In the genomic region with DNA sequence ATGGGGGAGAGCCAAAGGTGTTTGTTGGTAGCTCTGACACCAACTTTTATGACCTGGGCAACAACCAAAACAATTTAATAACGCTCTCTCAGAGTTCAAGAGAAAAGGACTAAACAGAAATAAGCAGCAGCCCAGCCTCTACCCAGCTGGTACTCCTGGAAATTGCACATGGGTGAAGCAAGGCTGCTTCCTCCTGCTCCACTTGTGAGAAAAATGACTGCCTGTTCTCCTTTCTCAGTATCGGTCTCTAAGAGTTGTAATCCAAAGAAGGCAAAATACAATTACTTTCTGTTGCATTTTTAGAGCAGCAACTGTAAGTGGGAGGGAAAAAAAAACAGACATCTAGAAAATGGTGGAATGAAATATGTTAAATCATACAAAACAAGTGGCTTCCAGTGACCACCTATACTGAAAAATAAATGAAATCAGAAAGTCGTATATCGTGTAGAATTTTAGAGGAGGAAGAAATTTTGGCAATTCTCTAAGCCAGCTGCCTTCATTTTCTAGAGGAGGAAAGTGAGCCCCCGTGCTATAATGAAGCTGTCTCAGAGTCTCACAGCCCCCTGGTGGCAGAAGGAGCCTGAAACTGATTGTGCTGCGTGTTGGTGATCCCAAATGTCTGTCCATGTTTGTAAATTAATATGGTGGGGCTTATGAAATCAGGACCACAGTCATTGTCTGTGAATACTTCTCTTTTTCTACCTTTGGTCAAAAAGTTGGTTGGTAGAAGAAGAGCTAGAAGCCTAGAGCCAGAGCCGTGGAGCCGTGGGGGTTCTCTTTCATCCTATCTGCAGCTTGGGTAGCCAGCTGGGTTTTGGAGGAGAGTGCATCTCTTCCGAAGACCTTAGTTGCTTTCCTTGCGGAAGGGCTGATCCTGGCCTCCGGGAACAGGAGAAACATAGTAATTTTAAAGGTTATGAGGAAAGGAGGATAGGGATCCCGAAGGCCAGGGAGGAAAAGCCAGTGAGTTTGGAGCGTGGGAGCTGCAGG, we compare ENCODE assay signal across 9 cellular contexts.
DNase-seq lines count a peak whose midpoint lies in the region; ATAC-seq lines count a peak whose summit lies in the region.
"Had no signal": no experiment of that assay in that cellular context is flagged by ENCODE, and none has a peak within 500 bp of the region (broad histone marks: within the 10 kb centered on the region; RNA-seq: fewer than 3 reads in every experiment).

No MANE protein-coding gene starts in this region.

- H3K4me1 Mint-ChIP-seq in activated T-cell treated with anti-CD3 and anti-CD28 coated beads, Interleukin-2, amount 50 U/mL, for 4 hours (ENCODE audit: low read depth), result no peaks in the 10 kb centered on the region

- peak; percentile 73 for ATAC-seq in GM21529 (IDR thresholded peaks at IDR 0.05; ENCODE audit: unreplicated experiment)
- no peak for ATAC-seq in activated T-cell treated with anti-CD3 and anti-CD28 coated beads, Interleukin-2, amount 50 U/mL, for 4 hours
- peak; percentile 67 to 74 for ATAC-seq in right cardiac atrium
- no peak for ATAC-seq in activated CD4-positive, CD25-positive, alpha-beta regulatory T cell treated with anti-CD3 and anti-CD28 coated beads, Interleukin-2, amount 50 U/mL, for 24 hours

- H3K27me3 Mint-ChIP-seq in activated T-cell treated with anti-CD3 and anti-CD28 coated beads, Interleukin-2, amount 50 U/mL, for 4 hours (ENCODE audit: low read depth), result peaks cover 2% of the 10 kb centered on the region

- H3K4me3 Mint-ChIP-seq in activated T-cell treated with anti-CD3 and anti-CD28 coated beads, Interleukin-2, amount 50 U/mL, for 4 hours, result no peak overlapping the region

- H3K36me3 Mint-ChIP-seq in activated T-cell treated with anti-CD3 and anti-CD28 coated beads, Interleukin-2, amount 50 U/mL, for 4 hours (ENCODE audit: insufficient read depth), result no peaks in the 10 kb centered on the region

- no peaks in the 10 kb centered on the region for H3K27me3 ChIP-seq in right cardiac atrium (ENCODE audit: control insufficient read depth, insufficient read depth)
- H3K27me3 ChIP-seq: BLaER1 had no signal

- no peak overlapping the region for H3K27ac ChIP-seq in right cardiac atrium (ENCODE audit: low read length)
- H3K27ac ChIP-seq: BLaER1 had no signal

- H3K9me3 Mint-ChIP-seq in activated T-cell treated with anti-CD3 and anti-CD28 coated beads, Interleukin-2, amount 50 U/mL, for 4 hours, result no peaks in the 10 kb centered on the region

- intact Hi-C loops in right cardiac atrium (cut with DNase I), result loop anchor here in 1 of 4 donors (10.0 kb wide), 1 partner anchor 110 kb away; no protein-coding TSS in a partner anchor

- 63% methylated on average over 13 of the region's 13 CpGs for WGBS in right cardiac atrium

- H3K9me3 ChIP-seq in right cardiac atrium (ENCODE audit: control insufficient read depth, low read length), result no peaks in the 10 kb centered on the region
- H3K9me3 ChIP-seq: BLaER1 had no signal

- DNase-seq in NCI-H1417 (lab: John Stamatoyannopoulos, UW), result peak in 2 of 3 experiments; percentile 27 to 39
- DNase-seq in NCI-H1417 treated with DMSO at 0.1 percent for 48 hours (lab: John Stamatoyannopoulos, UW), result no peak
- peak; percentile 24 for DNase-seq in M059J (ENCODE audit: low read depth)
- DNase-seq in activated T-cell treated with anti-CD3 and anti-CD28 coated beads, Interleukin-2, amount 50 U/mL, for 4 hours, result peak; percentile 7
- DNase-seq in right cardiac atrium, result peak; percentile 64 to 84 (median 72)
- peak; percentile 16 for DNase-seq in stimulated activated CD4-positive, alpha-beta T cell treated with anti-CD3 and anti-CD28 coated beads, Interleukin-4, amount 100 ng/mL, for 1 hour

- no peak overlapping the region for H3K4me3 ChIP-seq in right cardiac atrium (ENCODE audit: low read length)
- H3K4me3 ChIP-seq: BLaER1 had no signal

- peaks cover 7% of the 10 kb centered on the region for H3K4me1 ChIP-seq in right cardiac atrium (ENCODE audit: control insufficient read depth, insufficient read depth, low read length)

Comparison
In these comparisons a context has a peak if more than half of its experiments do, and no peak if none do; other contexts are left out.
1. ATAC-seq: peak in GM21529 (single experiment) and right cardiac atrium (2 of 2); none in activated T-cell treated with anti-CD3 and anti-CD28 coated beads, Interleukin-2, amount 50 U/mL, for 4 hours (0 of 2) and activated CD4-positive, CD25-positive, alpha-beta regulatory T cell treated with anti-CD3 and anti-CD28 coated beads, Interleukin-2, amount 50 U/mL, for 24 hours (0 of 2).